In genomic region chr17:11869680-11870394, GRCh38 we compare ENCODE assay signal across 21 cellular contexts.
"Had no signal": no experiment of that assay in that cellular context is flagged by ENCODE, and none has a peak within 500 bp of the region (broad histone marks: within the 10 kb centered on the region; RNA-seq: fewer than 3 reads in every experiment).

No MANE protein-coding gene starts in this region.

- H3K4me3 ChIP-seq: SJSA1, SK-N-MC had no signal

- H3K27me3 ChIP-seq: SJSA1 had no signal

- H3K27ac ChIP-seq: HL-60, SJSA1, SK-N-MC had no signal

- H3K4me1 ChIP-seq: SJSA1 had no signal

- DNase-seq: KBM-7, MV-4-11, NCI-H1048, NCI-H1105, NCI-H1417, NCI-H1436 treated with DMSO at 0.1 percent for 48 hours, NCI-H1694, NCI-H187 treated with DMSO at 0.1 percent for 48 hours, NCI-H2029 treated with DMSO at 0.1 percent for 48 hours, NCI-H2171 treated with DMSO at 0.1 percent for 48 hours, NCI-H345, NCI-H446 treated with DMSO at 0.1 percent for 48 hours, NCI-H510A treated with DMSO at 0.1 percent for 48 hours, NCI-H526 treated with DMSO at 0.1 percent for 48 hours, NCI-H748 treated with DMSO at 0.1 percent for 48 hours, Right ventricle myocardium superior, RPMI8226, SIG-M5 had no signal

- H3K36me3 ChIP-seq: SJSA1 had no signal

- H3K9me3 ChIP-seq: SJSA1 had no signal
